ENCODE assay signal across 7 cellular contexts in genomic region chr3:79361748-79362378, GRCh38.
DNase-seq lines count a peak whose midpoint lies in the region; ATAC-seq and TF ChIP-seq lines count a peak whose summit lies in the region.

No MANE protein-coding gene starts in this region.

- H3K9me3 Mint-ChIP-seq in stimulated activated effector memory CD8-positive, alpha-beta T cell treated with anti-CD3 and anti-CD28 coated beads, Interleukin-12 subunit alpha, Interleukin-12 subunit beta, amount 100 ng/mL, for 72 hours: peaks cover 10% of the 10 kb centered on the region

- H3K27me3 ChIP-seq in kidney epithelial cell (ENCODE audit: control insufficient read depth, insufficient read depth, low read length): no peaks in the 10 kb centered on the region

- ATAC-seq in stimulated activated effector memory CD8-positive, alpha-beta T cell treated with anti-CD3 and anti-CD28 coated beads, Interleukin-12 subunit alpha, Interleukin-12 subunit beta, amount 100 ng/mL, for 72 hours: no peak

- DNase-seq in GM12864 (ENCODE audit: low read depth): no peak
- DNase-seq in H4 (ENCODE audit: low spot score): peak; percentile 22
- peak; percentile 6 for DNase-seq in NCI-H146 (lab: John Stamatoyannopoulos, UW)
- peak; percentile 2 for DNase-seq in amniotic stem cell (lab: John Stamatoyannopoulos, UW)
- no peak for DNase-seq in kidney epithelial cell (ENCODE audit: low read depth)
- no peak for DNase-seq in stimulated activated effector memory CD8-positive, alpha-beta T cell treated with anti-CD3 and anti-CD28 coated beads, Interleukin-12 subunit alpha, Interleukin-12 subunit beta, amount 100 ng/mL, for 72 hours (ENCODE audit: low spot score in 2 of 2)
- no peak for DNase-seq in islet precursor cell

- H3K4me1 Mint-ChIP-seq in stimulated activated effector memory CD8-positive, alpha-beta T cell treated with anti-CD3 and anti-CD28 coated beads, Interleukin-12 subunit alpha, Interleukin-12 subunit beta, amount 100 ng/mL, for 72 hours: no peaks in the 10 kb centered on the region

- no peak overlapping the region for H3K27ac Mint-ChIP-seq in stimulated activated effector memory CD8-positive, alpha-beta T cell treated with anti-CD3 and anti-CD28 coated beads, Interleukin-12 subunit alpha, Interleukin-12 subunit beta, amount 100 ng/mL, for 72 hours

- no peak overlapping the region for H3K4me3 ChIP-seq in GM12864 (ENCODE audit: low read depth, low read length)
- no peak overlapping the region for H3K4me3 ChIP-seq in kidney epithelial cell (ENCODE audit: low read depth, low read length)

- no peak overlapping the region for H3K4me3 Mint-ChIP-seq in stimulated activated effector memory CD8-positive, alpha-beta T cell treated with anti-CD3 and anti-CD28 coated beads, Interleukin-12 subunit alpha, Interleukin-12 subunit beta, amount 100 ng/mL, for 72 hours

- no peaks in the 10 kb centered on the region for H3K36me3 Mint-ChIP-seq in stimulated activated effector memory CD8-positive, alpha-beta T cell treated with anti-CD3 and anti-CD28 coated beads, Interleukin-12 subunit alpha, Interleukin-12 subunit beta, amount 100 ng/mL, for 72 hours

- TF ChIP-seq CTCF in GM12864 (IDR thresholded peaks at IDR 0.05; ENCODE audit: low read depth, low read length, missing control alignments): peak; percentile 57
- peak; percentile 73 for TF ChIP-seq CTCF in kidney epithelial cell (IDR thresholded peaks at IDR 0.05; ENCODE audit: insufficient read depth, low read length, poor library complexity, severe bottlenecking)

- H3K36me3 ChIP-seq in kidney epithelial cell (ENCODE audit: control insufficient read depth, insufficient read depth, low read length): no peaks in the 10 kb centered on the region

Comparison
In these comparisons a context has a peak if more than half of its experiments do, and no peak if none do; other contexts are left out.
1. DNase-seq: peak in H4 (single experiment), NCI-H146 (single experiment) and amniotic stem cell (single experiment); none in GM12864 (single experiment), kidney epithelial cell (single experiment), stimulated activated effector memory CD8-positive, alpha-beta T cell treated with anti-CD3 and anti-CD28 coated beads, Interleukin-12 subunit alpha, Interleukin-12 subunit beta, amount 100 ng/mL, for 72 hours (0 of 2) and islet precursor cell (single experiment).